Comparison of ENCODE assay signal across 30 cellular contexts in the genomic region with DNA sequence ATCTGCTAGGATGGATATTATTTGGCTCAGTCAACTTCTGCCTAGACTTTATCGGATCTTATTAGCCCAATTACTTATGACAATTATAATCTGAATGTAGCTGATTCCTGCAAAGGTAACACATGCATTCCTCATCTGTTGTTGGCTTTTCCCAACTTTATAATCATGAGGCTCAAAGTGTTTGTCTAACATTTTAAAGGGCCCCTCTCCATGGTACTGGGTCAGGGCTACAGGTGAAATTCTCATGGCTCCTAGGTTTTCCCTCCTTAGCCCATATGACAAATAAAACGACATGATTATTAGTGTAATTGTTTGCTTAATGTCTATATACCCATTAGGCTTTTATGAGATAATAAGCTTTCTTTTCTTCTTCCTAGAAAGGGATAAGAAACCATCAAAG. TPM values are rescaled to one million over a fixed set of nuclear protein-coding genes. Genes with fewer than 3 reads are reported as not detected.
"Had no signal": no experiment of that assay in that cellular context is flagged by ENCODE, and none has a peak within 500 bp of the region (broad histone marks: within the 10 kb centered on the region; RNA-seq: fewer than 3 reads in every experiment).

No MANE protein-coding gene starts in this region.

- ATAC-seq: effector memory CD8-positive, alpha-beta T cell; esophagus mucosa; gastrocnemius medialis; heart right ventricle; left colon; left lobe of liver; lower lobe of right lung; mucosa of descending colon; naive thymus-derived CD8-positive, alpha-beta T cell had no signal

- H3K9me3 ChIP-seq: colonic mucosa, esophagus squamous epithelium, gastrocnemius medialis, left ventricle myocardium inferior, lower lobe of right lung, mucosa of descending colon had no signal

- H3K27ac ChIP-seq: colonic mucosa, epithelial cell of prostate, esophagus squamous epithelium, gastrocnemius medialis, heart right ventricle, left ventricle myocardium inferior, lower lobe of right lung had no signal

- H3K27ac Mint-ChIP-seq: dendritic cell treated with granulocyte-macrophage colony-stimulating factor and Interleukin-4, amounts not matched to agents 40 ng/mL and 50 ng/mL, for 4 days; effector memory CD8-positive, alpha-beta T cell; endodermal cell; immature natural killer cell; mesothelial cell of epicardium; naive B cell; naive thymus-derived CD8-positive, alpha-beta T cell had no signal

- H3K36me3 ChIP-seq: colonic mucosa, esophagus squamous epithelium, gastrocnemius medialis, heart right ventricle, left ventricle myocardium inferior, lower lobe of right lung had no signal

- H3K9me3 Mint-ChIP-seq: effector memory CD8-positive, alpha-beta T cell; endodermal cell had no signal

- H3K27me3 ChIP-seq: colonic mucosa, esophagus squamous epithelium, gastrocnemius medialis had no signal

- H3K4me3 ChIP-seq: colonic mucosa, esophagus squamous epithelium, gastrocnemius medialis, heart right ventricle, left ventricle myocardium inferior, lower lobe of right lung, mucosa of descending colon had no signal

- DNase-seq: colonic mucosa; cortex of kidney; effector CD8-positive, alpha-beta T cell; effector memory CD8-positive, alpha-beta T cell; endodermal cell; erythroblast; esophagus squamous epithelium; foreskin fibroblast; foreskin melanocyte; gastrocnemius medialis; glutamatergic neuron; head of caudate nucleus; heart right ventricle; hypothalamus; immature natural killer cell; islet precursor cell; kidney; kidney glomerular epithelial cell; left colon; left ventricle myocardium inferior; lower lobe of right lung; mesenchymal stem cell; mucosa of descending colon; naive B cell; naive thymus-derived CD8-positive, alpha-beta T cell had no signal

- H3K4me3 Mint-ChIP-seq: dendritic cell treated with granulocyte-macrophage colony-stimulating factor and Interleukin-4, amounts not matched to agents 40 ng/mL and 50 ng/mL, for 4 days; effector memory CD8-positive, alpha-beta T cell; endodermal cell; immature natural killer cell; mesothelial cell of epicardium; naive B cell; naive thymus-derived CD8-positive, alpha-beta T cell had no signal

- H3K36me3 Mint-ChIP-seq: mesothelial cell of epicardium; naive B cell; naive thymus-derived CD8-positive, alpha-beta T cell had no signal

RNA-seq across cellular contexts. Expression of gene LRGUK, which starts 4.2 kb away (rescaled TPM):
- polyA plus RNA-seq: immature natural killer cell had no signal
